In genomic region chr1:146260006-146260730, GRCh38 we compare ENCODE assay signal across 7 cellular contexts. TPM values are rescaled to one million over a fixed set of nuclear protein-coding genes. Genes with fewer than 3 reads are reported as not detected.
DNase-seq lines count a peak whose midpoint lies in the region; ATAC-seq and TF ChIP-seq lines count a peak whose summit lies in the region.
"Not testable (repeated sequence)": the region's sequence is repeated elsewhere in the genome, so short reads cannot be mapped to it uniquely, and the experiment has no call there.

No MANE protein-coding gene starts in this region.

- H3K27ac Mint-ChIP-seq in CD8-positive, alpha-beta T cell; activated CD4-positive, alpha-beta T cell treated with anti-CD3 and anti-CD28 coated beads for 36 hours; activated naive CD8-positive, alpha-beta T cell treated with anti-CD3 and anti-CD28 coated beads, Interleukin-2, amount 10 ng/mL, durations not matched to agents 7 days and 5 days; stimulated activated memory B cell treated with anti-CD40 and anti-IgM and Interleukin-4, amounts not matched to agents 10 μg/mL and 1 μg/mL and 100 μg/mL, for 72 hours: not testable (repeated sequence)

- H2AFZ ChIP-seq in PC-3 (ENCODE audit: low read length), result not testable (repeated sequence)

- not testable (repeated sequence) for H3K27ac ChIP-seq in CD8-positive, alpha-beta T cell (ENCODE audit: low read depth, low read length); PC-3 (ENCODE audit: low read length); foreskin keratinocyte

- H3K9me3 ChIP-seq in CD8-positive, alpha-beta T cell (ENCODE audit: low read length); PC-3 (ENCODE audit: low read length); mucosa of descending colon: not testable (repeated sequence)

- TF ChIP-seq CTCF in CD8-positive, alpha-beta T cell (IDR thresholded peaks at IDR 0.05); PC-3 (conservative IDR thresholded peaks at IDR 0.05; ENCODE audit: low read depth, low read length); foreskin keratinocyte (conservative IDR thresholded peaks at IDR 0.05); mucosa of descending colon (IDR thresholded peaks at IDR 0.05): not testable (repeated sequence)

- not testable (repeated sequence) for H3K36me3 Mint-ChIP-seq in CD8-positive, alpha-beta T cell; activated CD4-positive, alpha-beta T cell treated with anti-CD3 and anti-CD28 coated beads for 36 hours (ENCODE audit: low read depth); activated naive CD8-positive, alpha-beta T cell treated with anti-CD3 and anti-CD28 coated beads, Interleukin-2, amount 10 ng/mL, durations not matched to agents 7 days and 5 days; stimulated activated memory B cell treated with anti-CD40 and anti-IgM and Interleukin-4, amounts not matched to agents 10 μg/mL and 1 μg/mL and 100 μg/mL, for 72 hours

- H3K4me2 ChIP-seq in PC-3 (ENCODE audit: low read length), result not testable (repeated sequence)

- not testable (repeated sequence) for H3F3A ChIP-seq in PC-3 (ENCODE audit: low read length, unreplicated experiment)

- intact Hi-C loops in CD8-positive, alpha-beta T cell (cut with DNase I, micrococcal nuclease); PC-3 (cut with micrococcal nuclease); activated CD4-positive, alpha-beta T cell treated with anti-CD3 and anti-CD28 coated beads for 36 hours (cut with DNase I, micrococcal nuclease); mucosa of descending colon (cut with DNase I, micrococcal nuclease): not testable (repeated sequence)

- POLR2A ChIA-PET in CD8-positive, alpha-beta T cell (lab: Charles Lee); PC-3 (lab: Charles Lee; ENCODE audit: unreplicated experiment); activated CD4-positive, alpha-beta T cell treated with anti-CD3 and anti-CD28 coated beads for 36 hours (lab: Charles Lee); activated naive CD8-positive, alpha-beta T cell treated with anti-CD3 and anti-CD28 coated beads, Interleukin-2, amount 10 ng/mL, durations not matched to agents 7 days and 5 days (lab: Charles Lee): not testable (repeated sequence)

- H3K4me3 Mint-ChIP-seq in CD8-positive, alpha-beta T cell; activated CD4-positive, alpha-beta T cell treated with anti-CD3 and anti-CD28 coated beads for 36 hours; activated naive CD8-positive, alpha-beta T cell treated with anti-CD3 and anti-CD28 coated beads, Interleukin-2, amount 10 ng/mL, durations not matched to agents 7 days and 5 days; stimulated activated memory B cell treated with anti-CD40 and anti-IgM and Interleukin-4, amounts not matched to agents 10 μg/mL and 1 μg/mL and 100 μg/mL, for 72 hours: not testable (repeated sequence)

- H3K4me1 ChIP-seq in CD8-positive, alpha-beta T cell (ENCODE audit: insufficient read depth, low read length); PC-3 (ENCODE audit: insufficient read depth, low read length); foreskin keratinocyte; mucosa of descending colon (ENCODE audit: low read depth): not testable (repeated sequence)

- H3K27me3 Mint-ChIP-seq in CD8-positive, alpha-beta T cell (ENCODE audit: low read depth); activated CD4-positive, alpha-beta T cell treated with anti-CD3 and anti-CD28 coated beads for 36 hours; activated naive CD8-positive, alpha-beta T cell treated with anti-CD3 and anti-CD28 coated beads, Interleukin-2, amount 10 ng/mL, durations not matched to agents 7 days and 5 days; stimulated activated memory B cell treated with anti-CD40 and anti-IgM and Interleukin-4, amounts not matched to agents 10 μg/mL and 1 μg/mL and 100 μg/mL, for 72 hours: not testable (repeated sequence)

- H3K9me3 Mint-ChIP-seq in CD8-positive, alpha-beta T cell; activated CD4-positive, alpha-beta T cell treated with anti-CD3 and anti-CD28 coated beads for 36 hours (ENCODE audit: low read depth); activated naive CD8-positive, alpha-beta T cell treated with anti-CD3 and anti-CD28 coated beads, Interleukin-2, amount 10 ng/mL, durations not matched to agents 7 days and 5 days; stimulated activated memory B cell treated with anti-CD40 and anti-IgM and Interleukin-4, amounts not matched to agents 10 μg/mL and 1 μg/mL and 100 μg/mL, for 72 hours: not testable (repeated sequence)

- BruUV-seq in PC-3 (replicated peaks; lab: Mats Ljungman, UMichigan), result not testable (repeated sequence)

- H3K36me3 ChIP-seq in CD8-positive, alpha-beta T cell (ENCODE audit: insufficient read depth, low read length); PC-3 (ENCODE audit: low read depth, low read length); mucosa of descending colon (ENCODE audit: low read depth): not testable (repeated sequence)

- H3K79me2 ChIP-seq in PC-3 (ENCODE audit: low read length), result not testable (repeated sequence)

- not testable (repeated sequence) for DNase-seq in CD8-positive, alpha-beta T cell; PC-3; activated CD4-positive, alpha-beta T cell treated with anti-CD3 and anti-CD28 coated beads for 36 hours; activated naive CD8-positive, alpha-beta T cell treated with anti-CD3 and anti-CD28 coated beads, Interleukin-2, amount 10 ng/mL, durations not matched to agents 7 days and 5 days; foreskin keratinocyte; mucosa of descending colon

- not testable (repeated sequence) for H3K9me2 ChIP-seq in PC-3 (replicated peaks; ENCODE audit: low read length)

- H3K9ac ChIP-seq in PC-3 (ENCODE audit: low read length), result not testable (repeated sequence)

- peak; percentile 49 for ATAC-seq in CD8-positive, alpha-beta T cell
- ATAC-seq in PC-3 (peak; percentile 76), foreskin keratinocyte (peak; percentile 66), mucosa of descending colon (peak; percentile 55)
- ATAC-seq in activated CD4-positive, alpha-beta T cell treated with anti-CD3 and anti-CD28 coated beads for 36 hours, result peak; percentile 47
- peak; percentile 38 for ATAC-seq in activated naive CD8-positive, alpha-beta T cell treated with anti-CD3 and anti-CD28 coated beads, Interleukin-2, amount 10 ng/mL, durations not matched to agents 7 days and 5 days (ENCODE audit: low read depth)
- ATAC-seq in stimulated activated memory B cell treated with anti-CD40 and anti-IgM and Interleukin-4, amounts not matched to agents 10 μg/mL and 1 μg/mL and 100 μg/mL, for 72 hours, result peak; percentile 88

- H3K27me3 ChIP-seq in CD8-positive, alpha-beta T cell (ENCODE audit: insufficient read depth, low read length); PC-3 (ENCODE audit: low read length); foreskin keratinocyte: not testable (repeated sequence)

- not testable (repeated sequence) for H4K20me1 ChIP-seq in PC-3 (ENCODE audit: low read length)

- CTCF ChIA-PET in CD8-positive, alpha-beta T cell (lab: Charles Lee); PC-3 (lab: Charles Lee); activated CD4-positive, alpha-beta T cell treated with anti-CD3 and anti-CD28 coated beads for 36 hours (lab: Charles Lee): not testable (repeated sequence)

- not testable (repeated sequence) for H3K4me3 ChIP-seq in CD8-positive, alpha-beta T cell (ENCODE audit: low read depth, low read length); PC-3 (ENCODE audit: low read length); mucosa of descending colon

- H3K4me1 Mint-ChIP-seq in CD8-positive, alpha-beta T cell (ENCODE audit: low read depth); activated CD4-positive, alpha-beta T cell treated with anti-CD3 and anti-CD28 coated beads for 36 hours; activated naive CD8-positive, alpha-beta T cell treated with anti-CD3 and anti-CD28 coated beads, Interleukin-2, amount 10 ng/mL, durations not matched to agents 7 days and 5 days; stimulated activated memory B cell treated with anti-CD40 and anti-IgM and Interleukin-4, amounts not matched to agents 10 μg/mL and 1 μg/mL and 100 μg/mL, for 72 hours: not testable (repeated sequence)

RNA-seq across cellular contexts. Expression of gene NOTCH2NLA, which starts 31.3 kb away (rescaled TPM):
- 10 to 100 TPM; 18.3 to 21.6 TPM for total RNA-seq in CD8-positive, alpha-beta T cell
- total RNA-seq in PC-3 (2014; rRNA removed), result 69.6 and 93.9 TPM in 2 replicates
- total RNA-seq in activated CD4-positive, alpha-beta T cell treated with anti-CD3 and anti-CD28 coated beads for 36 hours, result 10 to 100 TPM; 19.2 to 20.2 TPM
- total RNA-seq in activated naive CD8-positive, alpha-beta T cell treated with anti-CD3 and anti-CD28 coated beads, Interleukin-2, amount 10 ng/mL, durations not matched to agents 7 days and 5 days, result 10 to 100 TPM; 37.0 to 38.2 TPM
- total RNA-seq in foreskin keratinocyte, result 22.7 and 26.0 TPM in 2 replicates
- polyA plus RNA-seq in foreskin keratinocyte, result 7.7 and 11.4 TPM in 2 replicates
- total RNA-seq in mucosa of descending colon, result 10 to 100 TPM; 35.6 to 42.0 (median 41.5) TPM

Comparison
In these comparisons a context has a peak if more than half of its experiments do, and no peak if none do; other contexts are left out.
1. ATAC-seq: peak in every context shown above with its lines; median percentile 88 in stimulated activated memory B cell treated with anti-CD40 and anti-IgM and Interleukin-4, amounts not matched to agents 10 μg/mL and 1 μg/mL and 100 μg/mL, for 72 hours; 76 in PC-3; 66 in foreskin keratinocyte; 55 in mucosa of descending colon; 49 in CD8-positive, alpha-beta T cell; 47 in activated CD4-positive, alpha-beta T cell treated with anti-CD3 and anti-CD28 coated beads for 36 hours; 38 in activated naive CD8-positive, alpha-beta T cell treated with anti-CD3 and anti-CD28 coated beads, Interleukin-2, amount 10 ng/mL, durations not matched to agents 7 days and 5 days.